Comparison of ENCODE assay signal across 25 cellular contexts in genomic region chr4:54959656-54960055, GRCh38.
DNase-seq lines count a peak whose midpoint lies in the region; ATAC-seq and TF ChIP-seq lines count a peak whose summit lies in the region.
"Had no signal": no experiment of that assay in that cellular context is flagged by ENCODE, and none has a peak within 500 bp of the region (broad histone marks: within the 10 kb centered on the region; RNA-seq: fewer than 3 reads in every experiment).

No MANE protein-coding gene starts in this region.

- H3K9me3 Mint-ChIP-seq in GM23338: no peaks in the 10 kb centered on the region
- H3K9me3 Mint-ChIP-seq: activated naive CD4-positive, alpha-beta T cell treated with anti-CD3 and anti-CD28 coated beads, Interleukin-2, amount 10 ng/mL, durations not matched to agents 7 days and 5 days; CD8-positive, alpha-beta T cell had no signal

- no peaks in the 10 kb centered on the region for H3K79me2 ChIP-seq in GM23338 (replicated peaks; ENCODE audit: insufficient read depth)

- H2AFZ ChIP-seq in GM23338: 0 out of 2 replicates have a peak overlapping the region, but pooled peaks have one; percentile 9

- CTCF ChIA-PET in AG04450 (lab: Charles Lee): interaction anchor here (0.6 to 3.3 kb wide), 4 partner anchors 8 to 784 kb away, joined by 5 to 47 read pairs (median 9); no protein-coding TSS in a partner anchor

- no peak overlapping the region for H3K4me3 Mint-ChIP-seq in GM23338
- H3K4me3 Mint-ChIP-seq: activated naive CD4-positive, alpha-beta T cell treated with anti-CD3 and anti-CD28 coated beads, Interleukin-2, amount 10 ng/mL, durations not matched to agents 7 days and 5 days; CD8-positive, alpha-beta T cell; naive thymus-derived CD4-positive, alpha-beta T cell had no signal

- H3K27ac ChIP-seq in AG04450 (ENCODE audit: low read depth, low read length) (no peak overlapping the region), GM23338 (ENCODE audit: low read depth) (no peak overlapping the region), thyroid gland (no peak overlapping the region)
- H3K27ac ChIP-seq: A549, cardiac muscle cell, skin epidermis, vagina had no signal

- 82 to 87% methylated on average over 3 of the region's 3 CpGs for WGBS in thyroid gland, 2 donors

- intact Hi-C loops in thyroid gland (cut with DNase I): loop anchor here (5.0 to 10.0 kb wide), 2 partner anchors 115 to 637 kb away; no protein-coding TSS in a partner anchor

- POLR2A ChIA-PET in AG04450 (lab: Yijun Ruan, JAX): no interaction called here

- ATAC-seq in GM23338: no peak
- ATAC-seq: A549; CD8-positive, alpha-beta T cell; K562; naive thymus-derived CD4-positive, alpha-beta T cell; Panc1 had no signal

- no peaks in the 10 kb centered on the region for H4K20me1 ChIP-seq in GM23338 (replicated peaks; ENCODE audit: insufficient read depth)

- no peaks in the 10 kb centered on the region for H3K27me3 Mint-ChIP-seq in GM23338 (ENCODE audit: insufficient read depth, low read depth, poor library complexity)
- H3K27me3 Mint-ChIP-seq: activated naive CD4-positive, alpha-beta T cell treated with anti-CD3 and anti-CD28 coated beads, Interleukin-2, amount 10 ng/mL, durations not matched to agents 7 days and 5 days had no signal

- H3K36me3 ChIP-seq in GM23338 (ENCODE audit: insufficient read depth) (no peaks in the 10 kb centered on the region), thyroid gland (no peaks in the 10 kb centered on the region), BE2C (no peaks in the 10 kb centered on the region)
- H3K36me3 ChIP-seq: cardiac muscle cell, vagina had no signal

- no peak for TF ChIP-seq POLR2A in thyroid gland (IDR thresholded peaks at IDR 0.05)

- no peaks in the 10 kb centered on the region for H3K9me2 ChIP-seq in GM23338 (ENCODE audit: insufficient read depth)

- H3K4me1 Mint-ChIP-seq in GM23338: no peaks in the 10 kb centered on the region

- DNase-seq in AG04450 (ENCODE audit: low read depth, low spot score) (peak; percentile 8), GM23338 (ENCODE audit: low spot score) (no peak), astrocyte of the hippocampus (ENCODE audit: low read depth, low spot score) (peak; percentile 87), foreskin fibroblast (peak; percentile 79 to 96), thyroid gland (no peak), BE2C (no peak), HPDE6-E6E7 (ENCODE audit: extremely low spot score) (no peak)
- DNase-seq in activated CD4-positive, alpha-beta T cell treated with anti-CD3 and anti-CD28 coated beads for 4 hours: no peak
- DNase-seq: activated CD4-positive, alpha-beta T cell treated with anti-CD3 and anti-CD28 coated beads, Interleukin-2, amount 50 U/mL, for 48 hours; activated naive CD4-positive, alpha-beta T cell treated with anti-CD3 and anti-CD28 coated beads, Interleukin-2, amount 10 ng/mL, durations not matched to agents 7 days and 5 days; activated T-cell treated with anti-CD3 and anti-CD28 coated beads for 4 hours; CD8-positive, alpha-beta T cell; erythroblast; hippocampal formation; mammary epithelial cell; naive thymus-derived CD4-positive, alpha-beta T cell; NCI-H2029 treated with DMSO at 0.1 percent for 48 hours; posterior cingulate gyrus; stimulated activated CD4-positive, alpha-beta T cell treated with anti-CD3 and anti-CD28 coated beads, Interleukin-4, amount 100 ng/mL, for 24 hours had no signal

- no peaks in the 10 kb centered on the region for H3K9me3 ChIP-seq in AG04450 (ENCODE audit: control insufficient read depth, insufficient read depth, low read length)
- no peaks in the 10 kb centered on the region for H3K9me3 ChIP-seq in thyroid gland
- H3K9me3 ChIP-seq in BE2C: no peaks in the 10 kb centered on the region
- H3K9me3 ChIP-seq: A549, vagina had no signal

- no peaks in the 10 kb centered on the region for H3K27me3 ChIP-seq in AG04450 (ENCODE audit: control insufficient read depth, insufficient read depth, low read length)
- no peaks in the 10 kb centered on the region for H3K27me3 ChIP-seq in GM23338 (ENCODE audit: insufficient read depth)
- no peaks in the 10 kb centered on the region for H3K27me3 ChIP-seq in thyroid gland
- H3K27me3 ChIP-seq in BE2C: no peaks in the 10 kb centered on the region
- H3K27me3 ChIP-seq: vagina had no signal

- no peaks in the 10 kb centered on the region for H3F3A ChIP-seq in GM23338 (replicated peaks; ENCODE audit: low read depth)

- TF ChIP-seq CTCF in AG04450 (IDR thresholded peaks at IDR 0.05; ENCODE audit: low read depth, low read length) (no peak), GM23338 (conservative IDR thresholded peaks at IDR 0.05; ENCODE audit: low read depth in 2 of 2) (no peak), foreskin fibroblast (IDR thresholded peaks at IDR 0.05; ENCODE audit: low read depth, low read length) (no peak), thyroid gland (IDR thresholded peaks at IDR 0.05) (no peak), BE2C (IDR thresholded peaks at IDR 0.05; ENCODE audit: low read depth, low read length) (no peak)

- H3K4me2 ChIP-seq in GM23338: no peak overlapping the region
- H3K4me2 ChIP-seq: A549 had no signal

- H3K27ac Mint-ChIP-seq in GM23338: no peak overlapping the region
- H3K27ac Mint-ChIP-seq: activated naive CD4-positive, alpha-beta T cell treated with anti-CD3 and anti-CD28 coated beads, Interleukin-2, amount 10 ng/mL, durations not matched to agents 7 days and 5 days; CD8-positive, alpha-beta T cell had no signal

- H3K4me1 ChIP-seq in GM23338 (ENCODE audit: insufficient read depth): no peaks in the 10 kb centered on the region
- H3K4me1 ChIP-seq in thyroid gland: peaks cover 8 to 10% of the 10 kb centered on the region in 2 donors
- no peaks in the 10 kb centered on the region; the same call in 1 of the 2 replicates for H3K4me1 ChIP-seq in BE2C
- H3K4me1 ChIP-seq: A549, vagina had no signal

- no peaks in the 10 kb centered on the region for H3K36me3 Mint-ChIP-seq in GM23338 (ENCODE audit: low read depth)
- H3K36me3 Mint-ChIP-seq: activated naive CD4-positive, alpha-beta T cell treated with anti-CD3 and anti-CD28 coated beads, Interleukin-2, amount 10 ng/mL, durations not matched to agents 7 days and 5 days; CD8-positive, alpha-beta T cell; naive thymus-derived CD4-positive, alpha-beta T cell had no signal

- no peak overlapping the region for H3K4me3 ChIP-seq in AG04450 (ENCODE audit: low read depth, low read length)
- no peak overlapping the region for H3K4me3 ChIP-seq in GM23338
- no peak overlapping the region for H3K4me3 ChIP-seq in foreskin fibroblast (ENCODE audit: low read depth in 1 of 2, low read length in 2 of 2)
- no peak overlapping the region for H3K4me3 ChIP-seq in thyroid gland (replicated peaks in 1 of 3)
- no peak overlapping the region for H3K4me3 ChIP-seq in BE2C (ENCODE audit: low read depth, low read length)
- H3K4me3 ChIP-seq: A549, cardiac muscle cell, K562, skin epidermis, vagina had no signal

TF ChIP-seq in GM23338, 12 proteins besides CTCF, POLR2A, EP300 and RAD21:
- TF ChIP-seq EZH2 (IDR thresholded peaks at IDR 0.05; ENCODE audit: low read depth, unreplicated experiment) (no peak), ETS1 (IDR thresholded peaks at IDR 0.05) (no peak)
TF ChIP-seq in GM23338: peak in this region for 0.

Comparison
In these comparisons a context has a peak if more than half of its experiments do, and no peak if none do; other contexts are left out.
1. DNase-seq: peak in AG04450 (single experiment), astrocyte of the hippocampus (single experiment) and foreskin fibroblast (2 of 2); none in GM23338 (single experiment), thyroid gland (0 of 2), BE2C (single experiment), HPDE6-E6E7 (single experiment) and activated CD4-positive, alpha-beta T cell treated with anti-CD3 and anti-CD28 coated beads for 4 hours (0 of 2).